26 cellular contexts compared by ENCODE assay signal in genomic region chr19:35083678-35084077, GRCh38. TPM values are rescaled to one million over a fixed set of nuclear protein-coding genes. Genes with fewer than 3 reads are reported as not detected.
DNase-seq lines count a peak whose midpoint lies in the region; ATAC-seq, FAIRE-seq and TF ChIP-seq lines count a peak whose summit lies in the region.
"Had no signal": no experiment of that assay in that cellular context is flagged by ENCODE, and none has a peak within 500 bp of the region (broad histone marks: within the 10 kb centered on the region; RNA-seq: fewer than 3 reads in every experiment).

No MANE protein-coding gene starts in this region.

- H4K20me1 ChIP-seq in BLaER1 = no peaks in the 10 kb centered on the region

- H2BK5ac ChIP-seq in neuronal stem cell (ENCODE audit: low read length) = peak overlapping the region; percentile 68

- H3K36me3 Mint-ChIP-seq in IgD-negative memory B cell = peaks cover 3% of the 10 kb centered on the region
- H3K36me3 Mint-ChIP-seq: CD4-positive, alpha-beta memory T cell had no signal

- WGBS in neuronal stem cell (ENCODE audit: extremely low coverage in 2 of 2, insufficient read length in 2 of 2, insufficient replicate concordance in 1 of 2), 2 donors = no CpG with 5 or more reads among the region's 10 CpGs

- ATAC-seq in HG03135 (IDR thresholded peaks at IDR 0.05; ENCODE audit: unreplicated experiment) = no peak
- ATAC-seq in HG03280 (IDR thresholded peaks at IDR 0.05; ENCODE audit: unreplicated experiment) = no peak
- ATAC-seq: Panc1 had no signal

- H3K18ac ChIP-seq in neuronal stem cell (ENCODE audit: low read length) = peak overlapping the region; percentile 38

- H2AFZ ChIP-seq in neuronal stem cell (ENCODE audit: low read length) = no peak overlapping the region

- no peak overlapping the region for H2BK12ac ChIP-seq in neuronal stem cell (ENCODE audit: low read length)

- no peak overlapping the region for H3K4ac ChIP-seq in neuronal stem cell (ENCODE audit: low read length)

- peak overlapping the region; percentile 76 for H2AK5ac ChIP-seq in neuronal stem cell (ENCODE audit: low read depth, low read length)

- H3K4me1 Mint-ChIP-seq in IgD-negative memory B cell = peaks cover 38 to 43% (median 39%) of the 10 kb centered on the region in 3 donors

- peak overlapping the region; percentile 93 for H2BK15ac ChIP-seq in neuronal stem cell (ENCODE audit: low read length)

- H3K4me2 ChIP-seq in BLaER1 (peak overlapping the region; percentile 90), neuronal stem cell (ENCODE audit: insufficient read depth, low read length, poor library complexity, severe bottlenecking) (no peak overlapping the region)

- peak overlapping the region; percentile 47 for H3K9ac ChIP-seq in BLaER1
- H3K9ac ChIP-seq in neuronal stem cell (ENCODE audit: low read depth, low read length, poor library complexity) = peak overlapping the region; percentile 30

- peak overlapping the region; percentile 67 for H2BK120ac ChIP-seq in neuronal stem cell (ENCODE audit: low read depth, low read length)

- H3K4me3 Mint-ChIP-seq in IgD-negative memory B cell = peak overlapping the region; percentile 31 to 92 (median 60)
- H3K4me3 Mint-ChIP-seq: CD4-positive, alpha-beta memory T cell had no signal

- no peak overlapping the region for H4K8ac ChIP-seq in neuronal stem cell (ENCODE audit: low read depth, low read length)

- no peaks in the 10 kb centered on the region for H3K9me3 Mint-ChIP-seq in IgD-negative memory B cell
- H3K9me3 Mint-ChIP-seq: CD4-positive, alpha-beta memory T cell had no signal

- H3K27ac Mint-ChIP-seq in IgD-negative memory B cell = peak overlapping the region; percentile 46 to 69 (median 68)
- H3K27ac Mint-ChIP-seq: CD4-positive, alpha-beta memory T cell had no signal

- H4K91ac ChIP-seq in neuronal stem cell (ENCODE audit: low read depth, low read length, poor library complexity) = no peak overlapping the region

- H3K4me3 ChIP-seq in BLaER1 (0 out of 2 replicates have a peak overlapping the region, but pooled peaks have one; percentile 1), neuronal stem cell (ENCODE audit: low read length in 2 of 2) (no peak overlapping the region)
- H3K4me3 ChIP-seq: SJCRH30 had no signal

- no peak for TF ChIP-seq POLR2A in GM12891 (IDR thresholded peaks at IDR 0.05; ENCODE audit: low read depth, low read length)

- DNase-seq in germinal center (ENCODE audit: low spot score) (peak; percentile 37), neuronal stem cell (ENCODE audit: low spot score) (no peak), AG08395 (ENCODE audit: low spot score) (no peak), GM12891 (ENCODE audit: insufficient read length, low spot score) (no peak)
- DNase-seq: Caco-2; CD4-positive, alpha-beta memory T cell; DMS 273 treated with DMSO at 0.1 percent for 48 hours; DMS79 treated with DMSO at 0.1 percent for 48 hours; KG1; MV-4-11; NCI-H1105 treated with DMSO at 0.1 percent for 48 hours; NCI-H2029 treated with DMSO at 0.1 percent for 48 hours; NCI-H2171; NCI-H345; NCI-H524; NCI-H774; NK-92 treated with Interleukin-12 subunit alpha and Interleukin-12 subunit beta, amount 100 ng/mL, for 24 hours; SJCRH30 had no signal

- H3K27ac ChIP-seq in BLaER1 = peak overlapping the region; percentile 90
- H3K27ac ChIP-seq in neuronal stem cell (replicated peaks; ENCODE audit: low read length) = no peak overlapping the region
- H3K27ac ChIP-seq: SJCRH30 had no signal

- no peaks in the 10 kb centered on the region for H3K27me3 ChIP-seq in BLaER1
- H3K27me3 ChIP-seq in neuronal stem cell (ENCODE audit: control insufficient read depth in 3 of 3, insufficient read depth in 3 of 3, low read depth in 1 of 3, low read length in 3 of 3) = peaks cover 0 to 12% (median 3%) of the 10 kb centered on the region in 3 experiments
- H3K27me3 ChIP-seq: SJCRH30 had no signal

- no peaks in the 10 kb centered on the region for H3K27me3 Mint-ChIP-seq in IgD-negative memory B cell
- H3K27me3 Mint-ChIP-seq: CD4-positive, alpha-beta memory T cell had no signal

- H3K14ac ChIP-seq in neuronal stem cell (ENCODE audit: low read length) = no peak overlapping the region

- FAIRE-seq in GM12891 (lab: Jason Lieb, UNC) = no peak
- FAIRE-seq: GM19239, H54 had no signal

- no peaks in the 10 kb centered on the region for H3K9me3 ChIP-seq in BLaER1
- H3K9me3 ChIP-seq in neuronal stem cell (replicated peaks in 1 of 2; ENCODE audit: control insufficient read depth in 2 of 2, insufficient read depth in 1 of 2, low read depth in 1 of 2, low read length in 2 of 2) = no peaks in the 10 kb centered on the region
- H3K9me3 ChIP-seq: Caco-2, SJCRH30 had no signal

- H3K79me1 ChIP-seq in neuronal stem cell (ENCODE audit: low read depth, low read length) = no peaks in the 10 kb centered on the region

- H3K36me3 ChIP-seq in BLaER1 = no peaks in the 10 kb centered on the region
- H3K36me3 ChIP-seq in neuronal stem cell (replicated peaks in 1 of 2; ENCODE audit: control insufficient read depth in 2 of 2, insufficient read depth in 2 of 2, low read length in 2 of 2) = no peaks in the 10 kb centered on the region
- H3K36me3 ChIP-seq: SJCRH30 had no signal

- H3K23ac ChIP-seq in neuronal stem cell (ENCODE audit: low read depth, low read length, poor library complexity) = no peak overlapping the region

- H3K4me1 ChIP-seq in BLaER1 = peaks cover 100% of the 10 kb centered on the region
- no peaks in the 10 kb centered on the region for H3K4me1 ChIP-seq in neuronal stem cell (ENCODE audit: control insufficient read depth in 2 of 2, insufficient read depth in 1 of 2, low read depth in 1 of 2, low read length in 2 of 2)

TF ChIP-seq in GM12891, 5 proteins besides CTCF, POLR2A, EP300 and RAD21:
- no peak for TF ChIP-seq POU2F2 (IDR thresholded peaks at IDR 0.05; ENCODE audit: low read depth, low read length)
- TF ChIP-seq SPI1 (IDR thresholded peaks at IDR 0.05; ENCODE audit: low read depth, low read length) = no peak
- no peak for TF ChIP-seq POLR2AphosphoS5 (IDR thresholded peaks at IDR 0.05; ENCODE audit: low read depth, low read length)
- TF ChIP-seq TAF1 (IDR thresholded peaks at IDR 0.05; ENCODE audit: low read depth, low read length) = no peak
- no peak for TF ChIP-seq PAX5 (IDR thresholded peaks at IDR 0.05; ENCODE audit: insufficient read depth, low read length, severe bottlenecking)

RNA-seq across cellular contexts. Expression of gene FXYD3, which starts 31.9 kb away (rescaled TPM):
- polyA plus RNA-seq in IgD-negative memory B cell = not detected
- polyA plus RNA-seq in neuronal stem cell (2013, experiment 1 of 2) = 0.07 TPM
- 0.12 TPM for polyA plus RNA-seq in neuronal stem cell (2013, experiment 2 of 2)
- not detected for polyA plus RNA-seq in GM12891 (2012; ENCODE audit: low read depth, missing spikeins)
- polyA plus RNA-seq: AG04450; CD4-positive, alpha-beta memory T cell had no signal

RNA-seq across cellular contexts. Expression of gene HPN, which starts 42.2 kb away (rescaled TPM):
- not detected for polyA plus RNA-seq in IgD-negative memory B cell
- polyA plus RNA-seq in neuronal stem cell (2013, experiment 1 of 2) = 0.36 TPM
- 0.28 TPM for polyA plus RNA-seq in neuronal stem cell (2013, experiment 2 of 2)
- 0.06 TPM for polyA plus RNA-seq in GM12891 (2012; ENCODE audit: low read depth, missing spikeins)
- polyA plus RNA-seq: AG04450 had no signal

RNA-seq across cellular contexts. Expression of gene LGI4, which starts 51.2 kb away (rescaled TPM):
- not detected for polyA plus RNA-seq in IgD-negative memory B cell
- polyA plus RNA-seq in neuronal stem cell (2013, experiment 1 of 2) = 2.0 TPM
- polyA plus RNA-seq in neuronal stem cell (2013, experiment 2 of 2) = 1.8 TPM
- polyA plus RNA-seq in GM12891 (2012; ENCODE audit: low read depth, missing spikeins) = not detected
- polyA plus RNA-seq: CD4-positive, alpha-beta memory T cell had no signal

RNA-seq across cellular contexts. Expression of gene SCN1B, which starts 53.4 kb away (rescaled TPM):
- not detected for polyA plus RNA-seq in IgD-negative memory B cell
- polyA plus RNA-seq in neuronal stem cell (2013, experiment 1 of 2) = 2.8 TPM
- polyA plus RNA-seq in neuronal stem cell (2013, experiment 2 of 2) = 2.8 TPM
- 0.18 TPM for polyA plus RNA-seq in GM12891 (2012; ENCODE audit: low read depth, missing spikeins)

RNA-seq across cellular contexts. Expression of gene FXYD1, which starts 54.9 kb away (rescaled TPM):
- 7.1 TPM for polyA plus RNA-seq in IgD-negative memory B cell
- 0.85 TPM for polyA plus RNA-seq in neuronal stem cell (2013, experiment 1 of 2)
- polyA plus RNA-seq in neuronal stem cell (2013, experiment 2 of 2) = 1.2 TPM
- 0.21 TPM for polyA plus RNA-seq in GM12891 (2012; ENCODE audit: low read depth, missing spikeins)
